Comparison of ENCODE assay signal across 8 cellular contexts in genomic region chr1:175023043-175023921, GRCh38. TPM values are rescaled to one million over a fixed set of nuclear protein-coding genes. Genes with fewer than 3 reads are reported as not detected.
DNase-seq lines count a peak whose midpoint lies in the region; ATAC-seq and TF ChIP-seq lines count a peak whose summit lies in the region.

Gene MRPS14, minus strand, starts transcription at chr1:175023425. Its CDS starts 17 bp downstream, at chr1:175023408.

- TF ChIP-seq POLR2A in erythroblast (IDR thresholded peaks at IDR 0.05; ENCODE audit: low read length), result peak; percentile 91

- peaks cover 26% of the 10 kb centered on the region for H3K79me2 ChIP-seq in PC-9 (ENCODE audit: low read depth)

- H3K9me3 ChIP-seq in PC-9 (ENCODE audit: insufficient read depth, low read depth) (no peaks in the 10 kb centered on the region), mucosa of rectum (ENCODE audit: control insufficient read depth in 2 of 2, low read length in 2 of 2) (no peaks in the 10 kb centered on the region)

- no peaks in the 10 kb centered on the region for H3K9me2 ChIP-seq in PC-9 (ENCODE audit: insufficient read depth)

- DNase-seq in DMS153 treated with DMSO at 0.1 percent for 48 hours (lab: John Stamatoyannopoulos, UW; ENCODE audit: unreplicated experiment) (peak; percentile 99), PC-9 (peak; percentile 88 to 96), erythroblast (lab: John Stamatoyannopoulos, UW) (peak; percentile 99)
- peak; percentile 99 for DNase-seq in Jurkat, Clone E6-1 (ENCODE audit: low read depth, low spot score)
- DNase-seq in activated T-cell treated with anti-CD3 and anti-CD28 coated beads, Interleukin-2, amount 50 U/mL, for 1 hour, result peak; percentile 99
- DNase-seq in stimulated activated CD8-positive, alpha-beta memory T cell treated with anti-CD3 and anti-CD28 coated beads, Interleukin-4, amount 100 ng/mL, for 48 hours, result peak; percentile 99

- H3K27me3 ChIP-seq in PC-9 (ENCODE audit: insufficient read depth, low read depth) (no peaks in the 10 kb centered on the region), mucosa of rectum (ENCODE audit: control insufficient read depth in 2 of 2, insufficient read depth in 2 of 2, low read length in 2 of 2) (no peaks in the 10 kb centered on the region)

- peak within 1 kb of the TSS; percentile 87 for H3K4me2 ChIP-seq in PC-9

- peak within 1 kb of the TSS; percentile 89 to 95 for H3K9ac ChIP-seq in mucosa of rectum (ENCODE audit: low read depth in 1 of 2, low read length in 2 of 2)

- H3K27ac ChIP-seq in PC-9 (peak within 1 kb of the TSS; percentile 82), mucosa of rectum (ENCODE audit: low read depth in 2 of 2, low read length in 2 of 2) (peak within 1 kb of the TSS; percentile 80 to 82)

- TF ChIP-seq CTCF in PC-9 (conservative IDR thresholded peaks at IDR 0.05), result no peak

- ATAC-seq in GM21619 (IDR thresholded peaks at IDR 0.05; ENCODE audit: unreplicated experiment), result peak; percentile 94

- CTCF ChIA-PET in PC-9 (lab: Charles Lee), result interaction anchor here (0.7 to 1.0 kb wide), 2 partner anchors 102 to 700 kb away, joined by 5 to 9 read pairs; no protein-coding TSS in a partner anchor

- H3K36me3 ChIP-seq in PC-9 (ENCODE audit: low read depth), result no peaks in the 10 kb centered on the region
- peaks cover 2% of the 10 kb centered on the region in 2 donors for H3K36me3 ChIP-seq in mucosa of rectum (ENCODE audit: control insufficient read depth in 2 of 2, insufficient read depth in 2 of 2, low read length in 2 of 2)

- H2AFZ ChIP-seq in PC-9, result peak within 1 kb of the TSS; percentile 99

- H3K4me1 ChIP-seq in PC-9 (replicated peaks; ENCODE audit: insufficient read depth), result peaks cover 12% of the 10 kb centered on the region; the same call in 1 of the 2 replicates
- peaks cover 7% of the 10 kb centered on the region in 2 donors for H3K4me1 ChIP-seq in mucosa of rectum (ENCODE audit: control insufficient read depth in 2 of 2, insufficient read depth in 2 of 2, low read length in 2 of 2)

- intact Hi-C loops in PC-9 (cut with micrococcal nuclease; ENCODE audit: unreplicated experiment), result no loop called here

- H3F3A ChIP-seq in PC-9 (ENCODE audit: insufficient read depth, low read depth), result peaks cover 5% of the 10 kb centered on the region; the same call in 1 of the 2 replicates

- TSS peak; percentile 85 for BruUV-seq in PC-9 (replicated peaks; lab: Mats Ljungman, UMichigan)

- H3K4me3 ChIP-seq in Jurkat, Clone E6-1 (ENCODE audit: low read length), result peak within 1 kb of the TSS; percentile 83
- peak within 1 kb of the TSS; percentile 95 for H3K4me3 ChIP-seq in PC-9
- H3K4me3 ChIP-seq in mucosa of rectum (ENCODE audit: low read length in 2 of 2), result peak within 1 kb of the TSS; percentile 89 to 99

- H4K20me1 ChIP-seq in PC-9 (ENCODE audit: insufficient read depth), result no peaks in the 10 kb centered on the region

- POLR2A ChIA-PET in PC-9 (lab: Charles Lee; ENCODE audit: unreplicated experiment), result interaction anchor here (0.5 to 1.7 kb wide), 6 partner anchors 23 to 1185 kb away, joined by 3 to 16 read pairs (median 6); partner anchors contain the start of gene CACYBP

RNA-seq across cellular contexts. Expression of gene MRPS14, which starts in this region (rescaled TPM):
- polyA plus RNA-seq in Jurkat, Clone E6-1 (2012; ENCODE audit: insufficient read depth, insufficient read length), result 45.8 TPM
- total RNA-seq in PC-9 (2021), result 24.1 and 28.8 TPM in 2 replicates

Comparison
In these comparisons a context has a peak if more than half of its experiments do, and no peak if none do; other contexts are left out.
1. Peak in every context shown above with its lines: DNase-seq, ATAC-seq, H3K4me3 ChIP-seq and H3K27ac ChIP-seq.